1 cellular context compared by ENCODE assay signal in genomic region chr1:235415008-235415904, GRCh38.
TF ChIP-seq lines count a peak whose summit lies in the region.

No MANE protein-coding gene starts in this region.

TF ChIP-seq in K562, 482 proteins besides CTCF, POLR2A, EP300 and RAD21 (continued from another document):
- TF ChIP-seq, protein P1, sequence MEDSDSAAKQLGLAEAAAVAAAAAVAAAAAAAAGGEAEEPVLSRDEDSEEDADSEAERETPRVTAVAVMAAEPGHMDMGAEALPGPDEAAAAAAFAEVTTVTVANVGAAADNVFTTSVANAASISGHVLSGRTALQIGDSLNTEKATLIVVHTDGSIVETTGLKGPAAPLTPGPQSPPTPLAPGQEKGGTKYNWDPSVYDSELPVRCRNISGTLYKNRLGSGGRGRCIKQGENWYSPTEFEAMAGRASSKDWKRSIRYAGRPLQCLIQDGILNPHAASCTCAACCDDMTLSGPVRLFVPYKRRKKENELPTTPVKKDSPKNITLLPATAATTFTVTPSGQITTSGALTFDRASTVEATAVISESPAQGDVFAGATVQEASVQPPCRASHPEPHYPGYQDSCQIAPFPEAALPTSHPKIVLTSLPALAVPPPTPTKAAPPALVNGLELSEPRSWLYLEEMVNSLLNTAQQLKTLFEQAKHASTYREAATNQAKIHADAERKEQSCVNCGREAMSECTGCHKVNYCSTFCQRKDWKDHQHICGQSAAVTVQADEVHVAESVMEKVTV (CRISPR knock-in tag; IDR thresholded peaks at IDR 0.05), result peak; percentile 73; the same call in 1 of the 2 replicates
- no peak for TF ChIP-seq EHMT2 (IDR thresholded peaks at IDR 0.05)
- TF ChIP-seq MYC (IDR thresholded peaks at IDR 0.05; ENCODE audit: low read depth, low read length), result peak; percentile 36; the same call in 1 of the 2 replicates
- no peak for TF ChIP-seq MYC (CRISPR knock-in tag; IDR thresholded peaks at IDR 0.05; ENCODE audit: borderline replicate concordance, low read depth)
- TF ChIP-seq, protein P2, sequence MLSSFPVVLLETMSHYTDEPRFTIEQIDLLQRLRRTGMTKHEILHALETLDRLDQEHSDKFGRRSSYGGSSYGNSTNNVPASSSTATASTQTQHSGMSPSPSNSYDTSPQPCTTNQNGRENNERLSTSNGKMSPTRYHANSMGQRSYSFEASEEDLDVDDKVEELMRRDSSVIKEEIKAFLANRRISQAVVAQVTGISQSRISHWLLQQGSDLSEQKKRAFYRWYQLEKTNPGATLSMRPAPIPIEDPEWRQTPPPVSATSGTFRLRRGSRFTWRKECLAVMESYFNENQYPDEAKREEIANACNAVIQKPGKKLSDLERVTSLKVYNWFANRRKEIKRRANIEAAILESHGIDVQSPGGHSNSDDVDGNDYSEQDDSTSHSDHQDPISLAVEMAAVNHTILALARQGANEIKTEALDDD (IDR thresholded peaks at IDR 0.05), result 0 out of 2 replicates have a peak, but pooled peaks have one; percentile 50
- TF ChIP-seq, protein P3, sequence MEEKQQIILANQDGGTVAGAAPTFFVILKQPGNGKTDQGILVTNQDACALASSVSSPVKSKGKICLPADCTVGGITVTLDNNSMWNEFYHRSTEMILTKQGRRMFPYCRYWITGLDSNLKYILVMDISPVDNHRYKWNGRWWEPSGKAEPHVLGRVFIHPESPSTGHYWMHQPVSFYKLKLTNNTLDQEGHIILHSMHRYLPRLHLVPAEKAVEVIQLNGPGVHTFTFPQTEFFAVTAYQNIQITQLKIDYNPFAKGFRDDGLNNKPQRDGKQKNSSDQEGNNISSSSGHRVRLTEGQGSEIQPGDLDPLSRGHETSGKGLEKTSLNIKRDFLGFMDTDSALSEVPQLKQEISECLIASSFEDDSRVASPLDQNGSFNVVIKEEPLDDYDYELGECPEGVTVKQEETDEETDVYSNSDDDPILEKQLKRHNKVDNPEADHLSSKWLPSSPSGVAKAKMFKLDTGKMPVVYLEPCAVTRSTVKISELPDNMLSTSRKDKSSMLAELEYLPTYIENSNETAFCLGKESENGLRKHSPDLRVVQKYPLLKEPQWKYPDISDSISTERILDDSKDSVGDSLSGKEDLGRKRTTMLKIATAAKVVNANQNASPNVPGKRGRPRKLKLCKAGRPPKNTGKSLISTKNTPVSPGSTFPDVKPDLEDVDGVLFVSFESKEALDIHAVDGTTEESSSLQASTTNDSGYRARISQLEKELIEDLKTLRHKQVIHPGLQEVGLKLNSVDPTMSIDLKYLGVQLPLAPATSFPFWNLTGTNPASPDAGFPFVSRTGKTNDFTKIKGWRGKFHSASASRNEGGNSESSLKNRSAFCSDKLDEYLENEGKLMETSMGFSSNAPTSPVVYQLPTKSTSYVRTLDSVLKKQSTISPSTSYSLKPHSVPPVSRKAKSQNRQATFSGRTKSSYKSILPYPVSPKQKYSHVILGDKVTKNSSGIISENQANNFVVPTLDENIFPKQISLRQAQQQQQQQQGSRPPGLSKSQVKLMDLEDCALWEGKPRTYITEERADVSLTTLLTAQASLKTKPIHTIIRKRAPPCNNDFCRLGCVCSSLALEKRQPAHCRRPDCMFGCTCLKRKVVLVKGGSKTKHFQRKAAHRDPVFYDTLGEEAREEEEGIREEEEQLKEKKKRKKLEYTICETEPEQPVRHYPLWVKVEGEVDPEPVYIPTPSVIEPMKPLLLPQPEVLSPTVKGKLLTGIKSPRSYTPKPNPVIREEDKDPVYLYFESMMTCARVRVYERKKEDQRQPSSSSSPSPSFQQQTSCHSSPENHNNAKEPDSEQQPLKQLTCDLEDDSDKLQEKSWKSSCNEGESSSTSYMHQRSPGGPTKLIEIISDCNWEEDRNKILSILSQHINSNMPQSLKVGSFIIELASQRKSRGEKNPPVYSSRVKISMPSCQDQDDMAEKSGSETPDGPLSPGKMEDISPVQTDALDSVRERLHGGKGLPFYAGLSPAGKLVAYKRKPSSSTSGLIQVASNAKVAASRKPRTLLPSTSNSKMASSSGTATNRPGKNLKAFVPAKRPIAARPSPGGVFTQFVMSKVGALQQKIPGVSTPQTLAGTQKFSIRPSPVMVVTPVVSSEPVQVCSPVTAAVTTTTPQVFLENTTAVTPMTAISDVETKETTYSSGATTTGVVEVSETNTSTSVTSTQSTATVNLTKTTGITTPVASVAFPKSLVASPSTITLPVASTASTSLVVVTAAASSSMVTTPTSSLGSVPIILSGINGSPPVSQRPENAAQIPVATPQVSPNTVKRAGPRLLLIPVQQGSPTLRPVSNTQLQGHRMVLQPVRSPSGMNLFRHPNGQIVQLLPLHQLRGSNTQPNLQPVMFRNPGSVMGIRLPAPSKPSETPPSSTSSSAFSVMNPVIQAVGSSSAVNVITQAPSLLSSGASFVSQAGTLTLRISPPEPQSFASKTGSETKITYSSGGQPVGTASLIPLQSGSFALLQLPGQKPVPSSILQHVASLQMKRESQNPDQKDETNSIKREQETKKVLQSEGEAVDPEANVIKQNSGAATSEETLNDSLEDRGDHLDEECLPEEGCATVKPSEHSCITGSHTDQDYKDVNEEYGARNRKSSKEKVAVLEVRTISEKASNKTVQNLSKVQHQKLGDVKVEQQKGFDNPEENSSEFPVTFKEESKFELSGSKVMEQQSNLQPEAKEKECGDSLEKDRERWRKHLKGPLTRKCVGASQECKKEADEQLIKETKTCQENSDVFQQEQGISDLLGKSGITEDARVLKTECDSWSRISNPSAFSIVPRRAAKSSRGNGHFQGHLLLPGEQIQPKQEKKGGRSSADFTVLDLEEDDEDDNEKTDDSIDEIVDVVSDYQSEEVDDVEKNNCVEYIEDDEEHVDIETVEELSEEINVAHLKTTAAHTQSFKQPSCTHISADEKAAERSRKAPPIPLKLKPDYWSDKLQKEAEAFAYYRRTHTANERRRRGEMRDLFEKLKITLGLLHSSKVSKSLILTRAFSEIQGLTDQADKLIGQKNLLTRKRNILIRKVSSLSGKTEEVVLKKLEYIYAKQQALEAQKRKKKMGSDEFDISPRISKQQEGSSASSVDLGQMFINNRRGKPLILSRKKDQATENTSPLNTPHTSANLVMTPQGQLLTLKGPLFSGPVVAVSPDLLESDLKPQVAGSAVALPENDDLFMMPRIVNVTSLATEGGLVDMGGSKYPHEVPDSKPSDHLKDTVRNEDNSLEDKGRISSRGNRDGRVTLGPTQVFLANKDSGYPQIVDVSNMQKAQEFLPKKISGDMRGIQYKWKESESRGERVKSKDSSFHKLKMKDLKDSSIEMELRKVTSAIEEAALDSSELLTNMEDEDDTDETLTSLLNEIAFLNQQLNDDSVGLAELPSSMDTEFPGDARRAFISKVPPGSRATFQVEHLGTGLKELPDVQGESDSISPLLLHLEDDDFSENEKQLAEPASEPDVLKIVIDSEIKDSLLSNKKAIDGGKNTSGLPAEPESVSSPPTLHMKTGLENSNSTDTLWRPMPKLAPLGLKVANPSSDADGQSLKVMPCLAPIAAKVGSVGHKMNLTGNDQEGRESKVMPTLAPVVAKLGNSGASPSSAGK (IDR thresholded peaks at IDR 0.05), result no peak
- 0 out of 4 replicates have a peak, but pooled peaks of 1 of the 2 experiments have one; percentile 16 for TF ChIP-seq TEAD1 (CRISPR knock-in tag; IDR thresholded peaks at IDR 0.05)
- TF ChIP-seq ZNF121 (CRISPR knock-in tag; conservative IDR thresholded peaks at IDR 0.05), result 0 out of 2 replicates have a peak, but pooled peaks have one; percentile 14
- peak; percentile 29; the same call in 1 of the 2 replicates for TF ChIP-seq SP1 (CRISPR knock-in tag; IDR thresholded peaks at IDR 0.05)
- TF ChIP-seq MLLT1 (IDR thresholded peaks at IDR 0.05), result no peak
- TF ChIP-seq PPARD (CRISPR knock-in tag; IDR thresholded peaks at IDR 0.05), result no peak
- TF ChIP-seq MITF (IDR thresholded peaks at IDR 0.05), result no peak
